In the genomic region with DNA sequence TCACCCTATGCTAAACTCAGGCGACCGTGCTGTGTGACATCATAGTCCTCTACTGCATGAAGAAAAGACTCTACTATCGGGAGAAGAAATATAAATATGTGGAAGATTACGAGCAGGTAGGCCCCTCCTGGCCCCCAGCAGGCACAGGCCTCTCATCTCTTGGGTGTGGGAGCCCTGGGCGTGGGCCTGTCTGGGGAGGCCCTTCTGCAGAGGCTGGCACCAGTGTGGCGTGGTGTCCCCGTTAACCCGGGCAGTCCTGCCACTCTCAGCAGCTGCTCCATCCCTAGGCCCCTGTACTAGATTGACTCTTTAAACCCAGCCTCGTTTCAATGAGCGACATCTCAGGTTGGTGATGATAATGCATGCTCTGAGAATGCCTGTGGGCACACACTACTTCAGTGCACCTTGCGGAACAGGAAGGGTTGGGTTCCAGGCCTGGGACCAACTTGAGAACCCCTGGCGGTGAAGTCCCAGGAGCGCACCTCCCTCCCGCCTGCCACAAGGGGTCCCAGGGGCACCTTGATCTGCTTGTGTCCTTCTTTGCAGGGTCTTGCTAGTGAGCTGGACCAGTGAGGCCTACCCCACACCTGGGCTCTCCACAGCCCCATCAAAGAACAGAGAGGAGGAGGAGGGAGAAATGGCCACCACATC, we compare ENCODE assay signal across 20 cellular contexts. TPM values are rescaled to one million over a fixed set of nuclear protein-coding genes. Genes with fewer than 3 reads are reported as not detected.
DNase-seq lines count a peak whose midpoint lies in the region; ATAC-seq, FAIRE-seq and TF ChIP-seq lines count a peak whose summit lies in the region.
"Had no signal": no experiment of that assay in that cellular context is flagged by ENCODE, and none has a peak within 500 bp of the region (broad histone marks: within the 10 kb centered on the region; RNA-seq: fewer than 3 reads in every experiment).

No MANE protein-coding gene starts in this region.

- H3K23ac ChIP-seq in H9 (ENCODE audit: insufficient read length, low read depth, low read length) (no peak overlapping the region), neuronal stem cell (ENCODE audit: low read depth, low read length, poor library complexity) (no peak overlapping the region)

- H3K23me2 ChIP-seq in H9 (ENCODE audit: insufficient read length, low read depth, low read length, poor library complexity, severe bottlenecking), result no peaks in the 10 kb centered on the region

- H3T11ph ChIP-seq in H9 (ENCODE audit: low read length), result no peak overlapping the region

- ATAC-seq in GM18858 (IDR thresholded peaks at IDR 0.05; ENCODE audit: unreplicated experiment), result no peak
- ATAC-seq in HG03565 (IDR thresholded peaks at IDR 0.05; ENCODE audit: unreplicated experiment), result no peak

- no CpG with 5 or more reads among the region's 14 CpGs for WGBS in H9 (ENCODE audit: extremely low coverage, insufficient read length, low lambda C conversion rate)
- WGBS in neuronal stem cell (ENCODE audit: extremely low coverage in 2 of 2, insufficient read length in 2 of 2, insufficient replicate concordance in 1 of 2), 2 donors, result no CpG with 5 or more reads among the region's 14 CpGs

- no peak for TF ChIP-seq POLR2A in uterus (IDR thresholded peaks at IDR 0.05)

- POLR2A ChIA-PET in activated CD4-positive, alpha-beta T cell treated with anti-CD3 and anti-CD28 coated beads, Interleukin-2, amount 10 ng/mL, durations not matched to agents 7 days and 5 days (lab: Charles Lee), result no interaction called here

- TF ChIP-seq CTCF in H9 (conservative IDR thresholded peaks at IDR 0.05), result peak; percentile 48
- TF ChIP-seq CTCF in bronchial epithelial cell (IDR thresholded peaks at IDR 0.05; ENCODE audit: insufficient read depth, low read length, severe bottlenecking), result no peak
- TF ChIP-seq CTCF in uterus (IDR thresholded peaks at IDR 0.05), result no peak

- H4K5ac ChIP-seq in H9 (ENCODE audit: insufficient read length, low read depth, low read length), result no peak overlapping the region

- H3K27ac ChIP-seq in H9 (ENCODE audit: insufficient read length, low read depth, low read length), result no peak overlapping the region
- no peak overlapping the region for H3K27ac ChIP-seq in neuronal stem cell (replicated peaks; ENCODE audit: low read length)
- H3K27ac ChIP-seq in uterus, result no peak overlapping the region
- H3K27ac ChIP-seq: C4-2B, heart left ventricle, parathyroid adenoma, vagina had no signal

- no peaks in the 10 kb centered on the region for H3K9me3 Mint-ChIP-seq in activated CD4-positive, alpha-beta T cell treated with anti-CD3 and anti-CD28 coated beads, Interleukin-2, amount 10 ng/mL, durations not matched to agents 7 days and 5 days
- no peaks in the 10 kb centered on the region; a peak in 1 of 5 replicates for H3K9me3 Mint-ChIP-seq in H9
- H3K9me3 Mint-ChIP-seq: immature natural killer cell; T-helper 2 cell treated with Interferon-gamma antibody and Interleukin-4, amounts not matched to agents 5 μg/mL and 100 μg/mL, for 36 hours had no signal

- H4K91ac ChIP-seq in H9 (ENCODE audit: insufficient read length, low read depth, low read length), result no peak overlapping the region
- no peak overlapping the region for H4K91ac ChIP-seq in neuronal stem cell (ENCODE audit: low read depth, low read length, poor library complexity)

- H3K79me1 ChIP-seq in H9 (ENCODE audit: insufficient read depth, low read depth, low read length, poor library complexity, severe bottlenecking), result no peaks in the 10 kb centered on the region
- no peaks in the 10 kb centered on the region for H3K79me1 ChIP-seq in neuronal stem cell (ENCODE audit: low read depth, low read length)

- FAIRE-seq in bronchial epithelial cell (lab: Jason Lieb, UNC), result peak; percentile 28

- H3K4ac ChIP-seq in H9 (ENCODE audit: low read depth, low read length) (no peak overlapping the region), neuronal stem cell (ENCODE audit: low read length) (no peak overlapping the region)

- no peak overlapping the region for H2BK5ac ChIP-seq in H9 (ENCODE audit: insufficient read length, low read length)
- H2BK5ac ChIP-seq in neuronal stem cell (ENCODE audit: low read length), result peak overlapping the region; percentile 10

- H3K36me3 Mint-ChIP-seq in activated CD4-positive, alpha-beta T cell treated with anti-CD3 and anti-CD28 coated beads, Interleukin-2, amount 10 ng/mL, durations not matched to agents 7 days and 5 days (ENCODE audit: low read depth), result peaks cover 67% of the 10 kb centered on the region
- peaks cover 6 to 24% (median 11%) of the 10 kb centered on the region in 3 experiments; a peak in 6 of 7 replicates for H3K36me3 Mint-ChIP-seq in H9 (ENCODE audit: insufficient read depth in 1 of 3, low read depth in 3 of 3)

- no peak overlapping the region for H3K18ac ChIP-seq in H9 (ENCODE audit: insufficient read length, low read depth, low read length)
- H3K18ac ChIP-seq in neuronal stem cell (ENCODE audit: low read length), result no peak overlapping the region

- no peak overlapping the region for H3K56ac ChIP-seq in H9 (ENCODE audit: insufficient read length, low read depth, low read length)

- no peak overlapping the region for H3K4me2 ChIP-seq in H9 (ENCODE audit: insufficient read depth, insufficient read length, low read length)
- H3K4me2 ChIP-seq in neuronal stem cell (ENCODE audit: insufficient read depth, low read length, poor library complexity, severe bottlenecking), result no peak overlapping the region

- no peak overlapping the region for H2BK12ac ChIP-seq in H9 (ENCODE audit: insufficient read length, low read depth, low read length)
- no peak overlapping the region for H2BK12ac ChIP-seq in neuronal stem cell (ENCODE audit: low read length)

- no peak overlapping the region for H4K8ac ChIP-seq in H9 (replicated peaks; ENCODE audit: insufficient read length, low read depth, low read length)
- no peak overlapping the region for H4K8ac ChIP-seq in neuronal stem cell (ENCODE audit: low read depth, low read length)

- H3K4me3 ChIP-seq in bronchial epithelial cell (ENCODE audit: low read depth, low read length) (no peak overlapping the region), neuronal stem cell (ENCODE audit: low read length in 2 of 2) (no peak overlapping the region), uterus (no peak overlapping the region)
- H3K4me3 ChIP-seq: heart left ventricle, vagina had no signal

- H3K14ac ChIP-seq in H9 (ENCODE audit: insufficient read depth, low read length) (no peak overlapping the region), neuronal stem cell (ENCODE audit: low read length) (no peak overlapping the region)

- H3K9ac ChIP-seq in H9 (ENCODE audit: extremely low read depth, insufficient read length, low read length) (no peak overlapping the region), neuronal stem cell (ENCODE audit: low read depth, low read length, poor library complexity) (no peak overlapping the region)
- H3K9ac ChIP-seq: parathyroid adenoma had no signal

- intact Hi-C loops in uterus (cut with DNase I; ENCODE audit: low total_unique reads), result no loop called here

- no peak overlapping the region for H2AK5ac ChIP-seq in H9 (ENCODE audit: insufficient read length, low read length)
- H2AK5ac ChIP-seq in neuronal stem cell (ENCODE audit: low read depth, low read length), result no peak overlapping the region

- H3K27ac Mint-ChIP-seq in activated CD4-positive, alpha-beta T cell treated with anti-CD3 and anti-CD28 coated beads, Interleukin-2, amount 10 ng/mL, durations not matched to agents 7 days and 5 days, result peak overlapping the region; percentile 63
- no peak overlapping the region for H3K27ac Mint-ChIP-seq in H9

- DNase-seq in activated CD4-positive, alpha-beta T cell treated with anti-CD3 and anti-CD28 coated beads, Interleukin-2, amount 10 ng/mL, durations not matched to agents 7 days and 5 days, result no peak
- DNase-seq in activated CD4-positive, alpha-beta T cell treated with anti-CD3 and anti-CD28 coated beads for 1 hour, result no peak
- DNase-seq in H9 (peak; percentile 72), bronchial epithelial cell (ENCODE audit: low read depth) (no peak), neuronal stem cell (ENCODE audit: low spot score) (no peak), uterus (no peak)
- DNase-seq: activated CD4-positive, CD25-positive, alpha-beta regulatory T cell; amygdala; effector memory CD4-positive, alpha-beta T cell; heart left ventricle; immature natural killer cell; NCI-H1417 treated with DMSO at 0.1 percent for 48 hours; NCI-H526 treated with DMSO at 0.1 percent for 48 hours; stimulated activated CD4-positive, alpha-beta T cell treated with anti-CD3 and anti-CD28 coated beads, Interleukin-2, amount 100 ng/mL, for 24 hours had no signal

- no peaks in the 10 kb centered on the region for H3K9me3 ChIP-seq in H9 (ENCODE audit: control insufficient read depth, low read depth, low read length)
- no peaks in the 10 kb centered on the region for H3K9me3 ChIP-seq in neuronal stem cell (replicated peaks in 1 of 2; ENCODE audit: control insufficient read depth in 2 of 2, insufficient read depth in 1 of 2, low read depth in 1 of 2, low read length in 2 of 2)
- no peaks in the 10 kb centered on the region for H3K9me3 ChIP-seq in uterus
- H3K9me3 ChIP-seq: heart left ventricle, vagina had no signal

- no peaks in the 10 kb centered on the region for H3K4me1 ChIP-seq in H9 (ENCODE audit: insufficient read depth, low read length)
- peaks cover 0 to 3% of the 10 kb centered on the region in 2 donors for H3K4me1 ChIP-seq in neuronal stem cell (ENCODE audit: control insufficient read depth in 2 of 2, insufficient read depth in 1 of 2, low read depth in 1 of 2, low read length in 2 of 2)
- H3K4me1 ChIP-seq in uterus, result no peaks in the 10 kb centered on the region
- H3K4me1 ChIP-seq: parathyroid adenoma had no signal

- no peaks in the 10 kb centered on the region for H3K79me2 ChIP-seq in H9 (ENCODE audit: insufficient read depth, low read length)
- H3K79me2 ChIP-seq: parathyroid adenoma had no signal

- H4K20me1 ChIP-seq in H9 (ENCODE audit: control insufficient read depth, insufficient read depth, insufficient read length), result no peaks in the 10 kb centered on the region

- no peak overlapping the region for H3K4me3 Mint-ChIP-seq in activated CD4-positive, alpha-beta T cell treated with anti-CD3 and anti-CD28 coated beads, Interleukin-2, amount 10 ng/mL, durations not matched to agents 7 days and 5 days
- H3K4me3 Mint-ChIP-seq in H9, result no peak overlapping the region; a peak in 1 of 5 replicates
- H3K4me3 Mint-ChIP-seq: immature natural killer cell; T-helper 2 cell treated with Interferon-gamma antibody and Interleukin-4, amounts not matched to agents 5 μg/mL and 100 μg/mL, for 36 hours had no signal

- H3K4me1 Mint-ChIP-seq in activated CD4-positive, alpha-beta T cell treated with anti-CD3 and anti-CD28 coated beads, Interleukin-2, amount 10 ng/mL, durations not matched to agents 7 days and 5 days, result peaks cover 25% of the 10 kb centered on the region
- peaks cover 8 to 10% of the 10 kb centered on the region in 2 experiments for H3K4me1 Mint-ChIP-seq in H9

- peaks cover under 1% of the 10 kb centered on the region for H3K36me3 ChIP-seq in bronchial epithelial cell (ENCODE audit: control insufficient read depth, insufficient read depth, low read length)
- peaks cover 6 to 41% of the 10 kb centered on the region in 2 donors for H3K36me3 ChIP-seq in neuronal stem cell (replicated peaks in 1 of 2; ENCODE audit: control insufficient read depth in 2 of 2, insufficient read depth in 2 of 2, low read length in 2 of 2)
- no peaks in the 10 kb centered on the region for H3K36me3 ChIP-seq in uterus

- no peak overlapping the region for H2BK20ac ChIP-seq in H9 (ENCODE audit: low read depth, low read length, poor library complexity, severe bottlenecking)

- no peak overlapping the region for H2BK15ac ChIP-seq in H9 (ENCODE audit: low read depth, low read length)
- no peak overlapping the region for H2BK15ac ChIP-seq in neuronal stem cell (ENCODE audit: low read length)

- H3K27me3 Mint-ChIP-seq in activated CD4-positive, alpha-beta T cell treated with anti-CD3 and anti-CD28 coated beads, Interleukin-2, amount 10 ng/mL, durations not matched to agents 7 days and 5 days, result no peaks in the 10 kb centered on the region
- H3K27me3 Mint-ChIP-seq in H9 (ENCODE audit: low read depth), result no peaks in the 10 kb centered on the region

- no peak overlapping the region for H2BK120ac ChIP-seq in H9 (ENCODE audit: low read depth, low read length, poor library complexity, severe bottlenecking)
- H2BK120ac ChIP-seq in neuronal stem cell (ENCODE audit: low read depth, low read length), result no peak overlapping the region

- H2AFZ ChIP-seq in H9 (ENCODE audit: low read length) (no peak overlapping the region), neuronal stem cell (ENCODE audit: low read length) (no peak overlapping the region)
- H2AFZ ChIP-seq: parathyroid adenoma had no signal

- CTCF ChIA-PET in activated CD4-positive, alpha-beta T cell treated with anti-CD3 and anti-CD28 coated beads, Interleukin-2, amount 10 ng/mL, durations not matched to agents 7 days and 5 days (lab: Charles Lee), result no interaction called here

- H3K27me3 ChIP-seq in H9 (ENCODE audit: insufficient read depth, low read length), result no peaks in the 10 kb centered on the region
- H3K27me3 ChIP-seq in bronchial epithelial cell (ENCODE audit: control insufficient read depth, insufficient read depth, low read length), result no peaks in the 10 kb centered on the region
- no peaks in the 10 kb centered on the region for H3K27me3 ChIP-seq in neuronal stem cell (ENCODE audit: control insufficient read depth in 3 of 3, insufficient read depth in 3 of 3, low read depth in 1 of 3, low read length in 3 of 3)
- no peaks in the 10 kb centered on the region for H3K27me3 ChIP-seq in uterus
- H3K27me3 ChIP-seq: heart left ventricle, vagina had no signal

RNA-seq across cellular contexts. Expression of gene P2RX4, which starts 23.2 kb away (rescaled TPM):
- 10 to 100 TPM; 52.7 to 56.2 TPM for total RNA-seq in activated CD4-positive, alpha-beta T cell treated with anti-CD3 and anti-CD28 coated beads, Interleukin-2, amount 10 ng/mL, durations not matched to agents 7 days and 5 days
- total RNA-seq in H9 (2021) (7.9 and 8.1 TPM in 2 replicates), bronchial epithelial cell (13.4 and 16.4 TPM in 2 replicates), uterus (100 to 1,000 TPM in 1 of 4 donors, 10 to 100 TPM in 3; 10.9 to 217 (median 36.1) TPM)
- 9.9 TPM for polyA plus RNA-seq in neuronal stem cell (2013, experiment 1 of 2)
- 10.7 TPM for polyA plus RNA-seq in neuronal stem cell (2013, experiment 2 of 2)
